8 cellular contexts compared by ENCODE assay signal in genomic region chr1:183911285-183911684, GRCh38.
DNase-seq lines count a peak whose midpoint lies in the region; ATAC-seq and TF ChIP-seq lines count a peak whose summit lies in the region.

No MANE protein-coding gene starts in this region.

- 96% methylated on average over 2 of the region's 2 CpGs; no CpG with 5 or more reads in 1 of the 2 experiments for WGBS in endodermal cell (ENCODE audit: insufficient coverage in 1 of 2, insufficient read length in 1 of 2), 2 experiments

- H3K4me3 ChIP-seq in dorsolateral prefrontal cortex = no peak overlapping the region
- H3K4me3 ChIP-seq in endodermal cell (ENCODE audit: low read length) = no peak overlapping the region
- H3K4me3 ChIP-seq in CD8-positive, alpha-beta T cell (ENCODE audit: low read depth, low read length) = no peak overlapping the region

- no peaks in the 10 kb centered on the region for H3K9me3 Mint-ChIP-seq in endodermal cell
- no peaks in the 10 kb centered on the region for H3K9me3 Mint-ChIP-seq in CD8-positive, alpha-beta T cell

- no peak for TF ChIP-seq CTCF in GM13977 (IDR thresholded peaks at IDR 0.05; ENCODE audit: extremely low read depth, insufficient read depth, missing control alignments)
- TF ChIP-seq CTCF in dorsolateral prefrontal cortex (IDR thresholded peaks at IDR 0.05 in 54 of 56, conservative IDR thresholded peaks at IDR 0.05 in 2 of 56; ENCODE audit: low read depth in 1 of 56, partially characterized antibody in 56 of 56) = no peak
- TF ChIP-seq CTCF in endodermal cell (conservative IDR thresholded peaks at IDR 0.05) = no peak
- TF ChIP-seq CTCF in CD8-positive, alpha-beta T cell (IDR thresholded peaks at IDR 0.05) = no peak

- H3K27ac ChIP-seq in dorsolateral prefrontal cortex = peak overlapping the region in 44 of 59 donors; percentile 2 to 99 (median 46)
- H3K27ac ChIP-seq in endodermal cell (ENCODE audit: low read depth, low read length) = no peak overlapping the region
- H3K27ac ChIP-seq in CD8-positive, alpha-beta T cell (ENCODE audit: low read depth, low read length) = no peak overlapping the region

- H3K36me3 Mint-ChIP-seq in endodermal cell (ENCODE audit: low read depth) = peaks cover 1% of the 10 kb centered on the region
- H3K36me3 Mint-ChIP-seq in CD8-positive, alpha-beta T cell = peaks cover 17% of the 10 kb centered on the region

- H3K27me3 Mint-ChIP-seq in endodermal cell (ENCODE audit: insufficient read depth) = peaks cover 3% of the 10 kb centered on the region
- H3K27me3 Mint-ChIP-seq in CD8-positive, alpha-beta T cell (ENCODE audit: low read depth) = no peaks in the 10 kb centered on the region

- no peaks in the 10 kb centered on the region for H3K27me3 ChIP-seq in dorsolateral prefrontal cortex
- peaks cover 10% of the 10 kb centered on the region for H3K27me3 ChIP-seq in endodermal cell (ENCODE audit: control insufficient read depth, insufficient read depth, low read length, poor library complexity, severe bottlenecking)
- H3K27me3 ChIP-seq in CD8-positive, alpha-beta T cell (ENCODE audit: insufficient read depth, low read length) = no peaks in the 10 kb centered on the region

- intact Hi-C loops in dorsolateral prefrontal cortex (cut with DNase I) = loop anchor here (5.0 to 10.0 kb wide), 4 partner anchors 39 to 314 kb away; partner anchors contain the start of gene RGL1 (in 1 of the 2)
- intact Hi-C loops in CD8-positive, alpha-beta T cell (cut with DNase I, micrococcal nuclease) = loop anchor here in 1 of 2 experiments (10.0 kb wide), 1 partner anchor 226 kb away; no protein-coding TSS in a partner anchor

- in situ Hi-C loops in GM13977 (cut with MboI; ENCODE audit: low pct_unique_long_range_greater_than_20kb, low sequenced_read_pairs, unreplicated experiment) = no loop called here

- POLR2A ChIA-PET in CD8-positive, alpha-beta T cell (lab: Charles Lee) = no interaction called here

- peak; percentile 62 for ATAC-seq in GM21360 (IDR thresholded peaks at IDR 0.05; ENCODE audit: unreplicated experiment)
- ATAC-seq in HG03442 (IDR thresholded peaks at IDR 0.05; ENCODE audit: unreplicated experiment) = peak; percentile 74
- ATAC-seq in CD8-positive, alpha-beta T cell = no peak

- no peak overlapping the region for H3K27ac Mint-ChIP-seq in endodermal cell
- no peak overlapping the region for H3K27ac Mint-ChIP-seq in CD8-positive, alpha-beta T cell

- no peak overlapping the region for H3K9ac ChIP-seq in endodermal cell (ENCODE audit: extremely low read depth, low read length, poor library complexity, severe bottlenecking)

- no peaks in the 10 kb centered on the region for H3K36me3 ChIP-seq in endodermal cell (ENCODE audit: control insufficient read depth, insufficient read depth, low read length)
- no peaks in the 10 kb centered on the region for H3K36me3 ChIP-seq in CD8-positive, alpha-beta T cell (ENCODE audit: insufficient read depth, low read length)

- H3K4me1 Mint-ChIP-seq in endodermal cell = peaks cover 7% of the 10 kb centered on the region
- H3K4me1 Mint-ChIP-seq in CD8-positive, alpha-beta T cell (ENCODE audit: low read depth) = peaks cover 8% of the 10 kb centered on the region

- CTCF ChIA-PET in CD8-positive, alpha-beta T cell (lab: Charles Lee) = no interaction called here

- no peaks in the 10 kb centered on the region for H3K4me1 ChIP-seq in endodermal cell (ENCODE audit: control insufficient read depth, insufficient read depth, low read length)
- H3K4me1 ChIP-seq in CD8-positive, alpha-beta T cell (ENCODE audit: insufficient read depth, low read length) = peaks cover 4% of the 10 kb centered on the region

- no peak overlapping the region for H3K4me3 Mint-ChIP-seq in endodermal cell
- no peak overlapping the region for H3K4me3 Mint-ChIP-seq in CD8-positive, alpha-beta T cell

- DNase-seq in GM13977 (ENCODE audit: low spot score) (peak; percentile 64), dorsolateral prefrontal cortex (no peak), endodermal cell (no peak), GM19240 (ENCODE audit: insufficient read length, low spot score) (no peak), DMS153 treated with DMSO at 0.1 percent for 48 hours (lab: John Stamatoyannopoulos, UW; ENCODE audit: unreplicated experiment) (no peak)
- no peak for DNase-seq in CD8-positive, alpha-beta T cell

- no peaks in the 10 kb centered on the region for H3K9me3 ChIP-seq in endodermal cell (ENCODE audit: control insufficient read depth, low read length)
- H3K9me3 ChIP-seq in CD8-positive, alpha-beta T cell (ENCODE audit: low read length) = no peaks in the 10 kb centered on the region

Comparison
In these comparisons a context has a peak if more than half of its experiments do, and no peak if none do; other contexts are left out.
1. H3K27ac ChIP-seq: peak in dorsolateral prefrontal cortex (44 of 59); none in endodermal cell (single experiment) and CD8-positive, alpha-beta T cell (single experiment).